Comparison of ENCODE assay signal across 8 cellular contexts in the genomic region with DNA sequence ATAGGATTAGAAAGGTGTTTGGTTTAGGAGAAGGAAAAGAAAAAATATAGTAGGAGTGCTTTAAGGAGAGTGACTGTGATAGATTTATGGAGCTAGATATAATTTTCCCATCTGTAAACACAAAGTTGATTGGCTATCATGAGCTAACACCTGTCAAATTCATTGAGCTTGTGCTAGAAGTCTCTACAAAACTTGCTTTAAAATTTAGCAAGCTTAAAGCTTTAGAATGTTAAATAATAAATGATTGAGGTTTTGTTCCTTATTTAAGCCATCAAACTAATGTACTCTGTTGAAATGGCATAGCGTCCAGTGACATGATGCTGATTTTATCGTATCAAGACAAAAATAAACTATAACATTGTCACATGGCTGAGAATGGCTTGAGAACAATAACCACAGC.
"Had no signal": no experiment of that assay in that cellular context is flagged by ENCODE, and none has a peak within 500 bp of the region (broad histone marks: within the 10 kb centered on the region; RNA-seq: fewer than 3 reads in every experiment).

No MANE protein-coding gene starts in this region.

- H3K27ac Mint-ChIP-seq: GM23338, H9, HFFc6 had no signal

- H3K27ac ChIP-seq: GM23248 had no signal

- ATAC-seq: GM23338, HCT116 had no signal

- H3K4me3 Mint-ChIP-seq: GM23338, H9, HFFc6 had no signal

- H3K4me3 ChIP-seq: GM23248, GM23338 had no signal

- H3K9ac ChIP-seq: GM23248 had no signal

- DNase-seq: GM23248, GOT3, H7, H9, HCEC 1CT, HFFc6 had no signal

- H3K4me2 ChIP-seq: GM23338 had no signal

- H3K9me3 Mint-ChIP-seq: GM23338, H9 had no signal

- H2AFZ ChIP-seq: GM23248, GM23338 had no signal
